In the genomic region with DNA sequence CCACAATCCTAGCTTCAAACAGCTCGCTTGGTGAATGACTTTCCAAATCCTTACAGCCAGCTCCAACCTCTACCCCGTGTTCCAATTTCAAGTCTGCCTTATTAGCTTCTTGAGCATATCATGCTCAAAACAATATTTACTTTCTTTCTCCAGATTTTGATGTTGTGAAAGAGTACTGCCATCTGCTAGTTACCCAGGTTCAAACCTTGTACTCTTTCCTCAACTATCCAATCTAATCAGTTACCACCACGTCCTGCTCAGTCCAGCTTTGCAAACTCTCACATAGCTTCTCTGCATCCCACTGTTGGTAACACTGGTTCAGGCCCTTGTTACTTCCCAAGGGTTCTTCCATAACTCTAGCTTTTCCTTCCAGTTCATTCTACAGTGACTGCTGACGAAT, we compare ENCODE assay signal across 26 cellular contexts.
"Had no signal": no experiment of that assay in that cellular context is flagged by ENCODE, and none has a peak within 500 bp of the region (broad histone marks: within the 10 kb centered on the region; RNA-seq: fewer than 3 reads in every experiment).

No MANE protein-coding gene starts in this region.

- H3K36me3 Mint-ChIP-seq: natural killer cell treated with Interleukin-12 subunit alpha and Interleukin-12 subunit beta and Interleukin-15 and Interleukin-18, amount 100 ng/mL, for 72 hours; stimulated activated effector memory CD8-positive, alpha-beta T cell treated with anti-CD3 and anti-CD28 coated beads, Interleukin-12 subunit alpha, Interleukin-12 subunit beta, amount 100 ng/mL, for 72 hours had no signal

- H3K27me3 ChIP-seq: neutrophil, right lobe of liver, sigmoid colon, stomach, thyroid gland, tibial nerve, upper lobe of left lung, vagina had no signal

- H3K4me3 ChIP-seq: prostate gland, right lobe of liver, sigmoid colon, stomach, thoracic aorta, thyroid gland, tibial nerve, upper lobe of left lung, vagina had no signal

- H3K36me3 ChIP-seq: neutrophil, prostate gland, right lobe of liver, sigmoid colon, stomach, thoracic aorta, thyroid gland, tibial nerve, upper lobe of left lung, vagina had no signal

- H3K4me1 ChIP-seq: prostate gland, upper lobe of left lung had no signal

- H3K27ac Mint-ChIP-seq: natural killer cell treated with Interleukin-12 subunit alpha and Interleukin-12 subunit beta and Interleukin-15 and Interleukin-18, amount 100 ng/mL, for 72 hours; stimulated activated effector memory CD8-positive, alpha-beta T cell treated with anti-CD3 and anti-CD28 coated beads, Interleukin-12 subunit alpha, Interleukin-12 subunit beta, amount 100 ng/mL, for 72 hours; stimulated activated naive B cell treated with anti-CD40 and anti-IgM and Interleukin-4, amounts not matched to agents 10 μg/mL and 1 μg/mL and 100 μg/mL, for 72 hours; stimulated activated naive CD8-positive, alpha-beta T cell treated with anti-CD3 and anti-CD28 coated beads, Interleukin-15, Interleukin-2, amounts not matched to agents 100 ng/mL and 50 ng/mL, for 24 hours had no signal

- ATAC-seq: naive thymus-derived CD8-positive, alpha-beta T cell; natural killer cell treated with Interleukin-12 subunit alpha and Interleukin-12 subunit beta and Interleukin-15 and Interleukin-18, amount 100 ng/mL, for 72 hours; right cardiac atrium; right lobe of liver; stimulated activated effector memory CD8-positive, alpha-beta T cell treated with anti-CD3 and anti-CD28 coated beads, Interleukin-12 subunit alpha, Interleukin-12 subunit beta, amount 100 ng/mL, for 72 hours; stimulated activated naive B cell treated with anti-CD40 and anti-IgM and Interleukin-4, amounts not matched to agents 10 μg/mL and 1 μg/mL and 100 μg/mL, for 72 hours had no signal

- H3K27ac ChIP-seq: neutrophil, prostate gland, right lobe of liver, stomach, thoracic aorta, thyroid gland, tibial nerve, upper lobe of left lung, vagina had no signal

- H3K4me3 Mint-ChIP-seq: naive B cell; natural killer cell treated with Interleukin-12 subunit alpha and Interleukin-12 subunit beta and Interleukin-15 and Interleukin-18, amount 100 ng/mL, for 72 hours; neural crest cell; stimulated activated effector memory CD8-positive, alpha-beta T cell treated with anti-CD3 and anti-CD28 coated beads, Interleukin-12 subunit alpha, Interleukin-12 subunit beta, amount 100 ng/mL, for 72 hours; stimulated activated naive B cell treated with anti-CD40 and anti-IgM and Interleukin-4, amounts not matched to agents 10 μg/mL and 1 μg/mL and 100 μg/mL, for 72 hours; stimulated activated naive CD8-positive, alpha-beta T cell treated with anti-CD3 and anti-CD28 coated beads, Interleukin-15, Interleukin-2, amounts not matched to agents 100 ng/mL and 50 ng/mL, for 24 hours had no signal

- H3K27me3 Mint-ChIP-seq: naive B cell; naive thymus-derived CD8-positive, alpha-beta T cell; stimulated activated naive B cell treated with anti-CD40 and anti-IgM and Interleukin-4, amounts not matched to agents 10 μg/mL and 1 μg/mL and 100 μg/mL, for 72 hours; stimulated activated naive CD8-positive, alpha-beta T cell treated with anti-CD3 and anti-CD28 coated beads, Interleukin-15, Interleukin-2, amounts not matched to agents 100 ng/mL and 50 ng/mL, for 24 hours had no signal

- H3K4me1 Mint-ChIP-seq: neural crest cell; stimulated activated naive B cell treated with anti-CD40 and anti-IgM and Interleukin-4, amounts not matched to agents 10 μg/mL and 1 μg/mL and 100 μg/mL, for 72 hours had no signal

- H3K9me3 ChIP-seq: neutrophil, prostate gland, right lobe of liver, sigmoid colon, stomach, thoracic aorta, thyroid gland, tibial nerve, upper lobe of left lung, vagina had no signal

- DNase-seq: naive B cell; naive thymus-derived CD8-positive, alpha-beta T cell; nucleus accumbens; right cardiac atrium; right lobe of liver; sigmoid colon; small intestine; stimulated activated CD4-positive, alpha-beta T cell treated with anti-CD3 and anti-CD28 coated beads, Interleukin-15, amount 100 ng/mL, for 24 hours; stimulated activated CD4-positive, alpha-beta T cell treated with anti-CD3 and anti-CD28 coated beads, Interleukin-2, amount 100 ng/mL, for 24 hours; stimulated activated CD4-positive, alpha-beta T cell treated with anti-CD3 and anti-CD28 coated beads, Interleukin-2, amount 100 ng/mL, for 48 hours; stimulated activated CD4-positive, alpha-beta T cell treated with anti-CD3 and anti-CD28 coated beads, Interleukin-4, amount 100 ng/mL, for 24 hours; stimulated activated naive B cell treated with anti-CD40 and anti-IgM and Interleukin-4, amounts not matched to agents 10 μg/mL and 1 μg/mL and 100 μg/mL, for 72 hours; stimulated activated naive CD4-positive, alpha-beta T cell treated with Interleukin-2 at 50 U/mL for 16 hours; stomach; thyroid gland; trophoblast cell; upper lobe of left lung had no signal

- H3K9me3 Mint-ChIP-seq: natural killer cell treated with Interleukin-12 subunit alpha and Interleukin-12 subunit beta and Interleukin-15 and Interleukin-18, amount 100 ng/mL, for 72 hours; neural crest cell; stimulated activated effector memory CD8-positive, alpha-beta T cell treated with anti-CD3 and anti-CD28 coated beads, Interleukin-12 subunit alpha, Interleukin-12 subunit beta, amount 100 ng/mL, for 72 hours; stimulated activated naive CD8-positive, alpha-beta T cell treated with anti-CD3 and anti-CD28 coated beads, Interleukin-15, Interleukin-2, amounts not matched to agents 100 ng/mL and 50 ng/mL, for 24 hours had no signal
